30 cellular contexts compared by ENCODE assay signal in the genomic region with DNA sequence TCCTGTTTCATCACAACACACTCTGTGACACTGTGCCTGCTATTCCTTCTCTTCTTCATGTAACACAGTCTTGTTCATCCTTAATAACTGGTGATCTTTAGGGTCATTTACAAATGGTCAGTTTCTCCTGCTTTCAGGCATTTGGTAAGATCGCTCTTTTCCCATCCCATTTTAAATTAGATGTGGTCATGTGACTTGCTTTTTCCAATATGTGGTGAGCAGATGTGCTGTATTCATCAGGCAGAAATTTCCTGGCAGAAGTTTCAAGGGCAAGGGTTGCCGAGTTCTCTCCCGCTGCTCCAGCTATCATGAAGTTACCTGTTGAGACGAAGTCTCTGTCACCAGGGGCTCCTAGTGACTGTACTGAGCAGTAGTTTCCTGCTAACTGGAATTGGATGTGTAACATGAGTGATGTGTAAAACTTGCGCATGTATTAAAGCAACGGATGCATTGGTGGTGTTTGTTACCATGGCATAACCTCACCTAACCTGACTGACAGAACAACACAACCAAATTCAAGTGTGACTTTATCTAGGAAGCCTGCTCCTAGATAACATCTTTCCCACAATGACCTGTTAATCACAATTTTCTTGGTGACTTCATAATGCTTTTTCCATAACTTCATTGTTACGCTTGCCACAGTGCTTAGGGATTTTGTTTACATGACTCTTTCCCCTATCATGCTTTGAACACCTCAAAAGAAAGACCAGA. TPM values are rescaled to one million over a fixed set of nuclear protein-coding genes. Genes with fewer than 3 reads are reported as not detected.
"Had no signal": no experiment of that assay in that cellular context is flagged by ENCODE, and none has a peak within 500 bp of the region (broad histone marks: within the 10 kb centered on the region; RNA-seq: fewer than 3 reads in every experiment).

No MANE protein-coding gene starts in this region.

- H3K9me3 ChIP-seq: lower lobe of right lung, testis, transverse colon had no signal

- FAIRE-seq: astrocyte, urothelium cell line had no signal

- H3K36me3 ChIP-seq: brain microvascular endothelial cell, lower lobe of right lung, transverse colon had no signal

- H3K27ac ChIP-seq: brain microvascular endothelial cell, coronary artery, dorsolateral prefrontal cortex, lower lobe of right lung, neural progenitor cell, skin epidermis, testis, transverse colon had no signal

- H3K27me3 ChIP-seq: brain microvascular endothelial cell, neural progenitor cell, testis, transverse colon had no signal

- H3K4me3 ChIP-seq: coronary artery, dorsolateral prefrontal cortex, lower lobe of right lung, neural progenitor cell, skin epidermis, testis, transverse colon had no signal

- H3K4me1 ChIP-seq: lower lobe of right lung, testis, transverse colon had no signal

- DNase-seq: activated CD4-positive, alpha-beta T cell treated with anti-CD3 and anti-CD28 coated beads for 36 hours; activated CD4-positive, CD25-positive, alpha-beta regulatory T cell; activated CD8-positive, alpha-beta memory T cell treated with anti-CD3 and anti-CD28 coated beads, Interleukin-2, amount 10 ng/mL, durations not matched to agents 7 days and 5 days; activated CD8-positive, alpha-beta T cell treated with anti-CD3 and anti-CD28 coated beads, Interleukin-2, amount 10 ng/mL, durations not matched to agents 7 days and 5 days; activated effector memory CD4-positive, alpha-beta T cell treated with anti-CD3 and anti-CD28 coated beads, Interleukin-2, amount 50 U/mL, for 16 hours; activated naive CD4-positive, alpha-beta T cell treated with anti-CD3 and anti-CD28 coated beads, Interleukin-2, amount 10 ng/mL, durations not matched to agents 7 days and 5 days; activated naive CD8-positive, alpha-beta T cell treated with anti-CD3 and anti-CD28 coated beads, Interleukin-2, amount 10 ng/mL, durations not matched to agents 7 days and 5 days; brain microvascular endothelial cell; dorsolateral prefrontal cortex; effector memory CD4-positive, alpha-beta T cell; erythroblast; foreskin melanocyte; kidney glomerular epithelial cell; lower lobe of right lung; mesenchymal stem cell; natural killer cell; posterior cingulate gyrus; stimulated activated CD4-positive, alpha-beta T cell treated with anti-CD3 and anti-CD28 coated beads, Interleukin-12 subunit alpha, Interleukin-12 subunit beta, amount 100 ng/mL, for 4 hours; stimulated activated CD4-positive, alpha-beta T cell treated with anti-CD3 and anti-CD28 coated beads, Interleukin-4, amount 100 ng/mL, for 1 hour; stimulated activated naive CD8-positive, alpha-beta T cell treated with anti-CD3 and anti-CD28 coated beads, Interleukin-15, Interleukin-2, amounts not matched to agents 100 U/mL and 50 U/mL, for 24 hours; testis; transverse colon had no signal

- ATAC-seq: activated CD4-positive, alpha-beta T cell treated with anti-CD3 and anti-CD28 coated beads for 36 hours; activated CD8-positive, alpha-beta memory T cell treated with anti-CD3 and anti-CD28 coated beads, Interleukin-2, amount 10 ng/mL, durations not matched to agents 7 days and 5 days; activated CD8-positive, alpha-beta T cell treated with anti-CD3 and anti-CD28 coated beads, Interleukin-2, amount 10 ng/mL, durations not matched to agents 7 days and 5 days; left lobe of liver; lower lobe of right lung; natural killer cell; sciatic nerve; stimulated activated naive CD8-positive, alpha-beta T cell treated with anti-CD3 and anti-CD28 coated beads, Interleukin-15, Interleukin-2, amounts not matched to agents 100 U/mL and 50 U/mL, for 24 hours had no signal

RNA-seq across cellular contexts. Expression of gene BMPR1B, which starts 29.5 kb away (rescaled TPM):
- total RNA-seq: activated CD4-positive, alpha-beta T cell treated with anti-CD3 and anti-CD28 coated beads for 36 hours; activated CD8-positive, alpha-beta memory T cell treated with anti-CD3 and anti-CD28 coated beads, Interleukin-2, amount 10 ng/mL, durations not matched to agents 7 days and 5 days; activated CD8-positive, alpha-beta T cell treated with anti-CD3 and anti-CD28 coated beads, Interleukin-2, amount 10 ng/mL, durations not matched to agents 7 days and 5 days; activated naive CD8-positive, alpha-beta T cell treated with anti-CD3 and anti-CD28 coated beads, Interleukin-2, amount 10 ng/mL, durations not matched to agents 7 days and 5 days; activated T-helper 1 cell treated with anti-CD3 and anti-CD28 coated beads, Interleukin-12 subunit alpha, Interleukin-12 subunit beta, Interleukin-2, Interleukin-4 antibody, amounts not matched to agents 30 ng/mL and 10 ng/mL and 1 ng/mL, durations not matched to agents 14 hours and 24 hours and 36 hours had no signal
